ENCODE assay signal across 36 cellular contexts in the genomic region with DNA sequence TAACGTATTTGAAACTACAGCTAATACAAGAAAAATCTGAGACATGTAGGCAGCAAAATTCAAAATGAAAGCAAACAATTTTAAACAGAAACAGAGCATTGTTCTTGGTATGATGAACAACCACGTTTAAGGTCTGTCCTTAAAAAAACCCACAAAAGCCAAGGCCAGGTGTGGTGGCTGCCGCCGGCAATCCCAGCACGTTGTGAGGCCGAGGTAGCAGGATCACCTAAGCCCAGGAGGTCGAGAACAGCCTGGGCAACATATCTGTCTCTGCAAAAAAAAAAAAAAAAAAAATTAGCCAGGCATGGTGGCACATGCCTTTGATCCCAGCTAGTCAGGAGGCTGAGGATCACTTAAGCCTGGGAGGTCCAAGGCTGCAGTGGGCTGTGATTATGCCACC.
"Had no signal": no experiment of that assay in that cellular context is flagged by ENCODE, and none has a peak within 500 bp of the region (broad histone marks: within the 10 kb centered on the region; RNA-seq: fewer than 3 reads in every experiment).

No MANE protein-coding gene starts in this region.

- DNase-seq: activated effector memory CD4-positive, alpha-beta T cell treated with anti-CD3 and anti-CD28 coated beads, Interleukin-2, amount 50 U/mL, for 16 hours; activated effector memory CD4-positive, alpha-beta T cell treated with Interleukin-2 at 50 U/mL for 16 hours; activated gamma-delta T cell; activated gamma-delta T cell treated with Interleukin-2 at 50 U/mL for 16 hours; activated naive CD4-positive, alpha-beta T cell; activated naive CD4-positive, alpha-beta T cell treated with anti-CD3 and anti-CD28 coated beads for 36 hours; activated naive CD4-positive, alpha-beta T cell treated with anti-CD3 and anti-CD28 coated beads, Interleukin-2, amount 10 ng/mL, durations not matched to agents 7 days and 5 days; activated naive CD4-positive, alpha-beta T cell treated with anti-CD3 and anti-CD28 coated beads, Interleukin-2, amount 50 U/mL, for 16 hours; activated naive CD4-positive, alpha-beta T cell treated with Interleukin-2 at 50 U/mL for 16 hours; activated naive CD8-positive, alpha-beta T cell treated with anti-CD3 and anti-CD28 coated beads for 36 hours; activated naive CD8-positive, alpha-beta T cell treated with anti-CD3 and anti-CD28 coated beads, Interleukin-2, amount 10 ng/mL, durations not matched to agents 7 days and 5 days; activated naive CD8-positive, alpha-beta T cell treated with anti-CD3 and anti-CD28 coated beads, Interleukin-2, amount 50 U/mL, for 24 hours; activated T-cell treated with anti-CD3 and anti-CD28 coated beads for 4 hours; activated T-cell treated with anti-CD3 and anti-CD28 coated beads, Interleukin-2, amount 50 U/mL, for 1 hour; activated T-cell treated with anti-CD3 and anti-CD28 coated beads, Interleukin-2, amount 50 U/mL, for 24 hours; activated T-cell treated with anti-CD3 and anti-CD28 coated beads, Interleukin-2, amount 50 U/mL, for 4 hours; amniotic stem cell; amygdala; anterior cingulate cortex; aorta; body of pancreas; brain microvascular endothelial cell; caudate nucleus; central memory CD4-positive, alpha-beta T cell; cerebellar nuclear complex had no signal

- H3K4me3 Mint-ChIP-seq: activated naive CD4-positive, alpha-beta T cell treated with anti-CD3 and anti-CD28 coated beads for 36 hours; activated naive CD4-positive, alpha-beta T cell treated with anti-CD3 and anti-CD28 coated beads, Interleukin-2, amount 10 ng/mL, durations not matched to agents 7 days and 5 days; activated naive CD4-positive, alpha-beta T cell treated with anti-CD3 and anti-CD28 coated beads, Interleukin-2, amount 50 U/mL, for 24 hours; activated naive CD8-positive, alpha-beta T cell; activated naive CD8-positive, alpha-beta T cell treated with anti-CD3 and anti-CD28 coated beads for 36 hours; activated naive CD8-positive, alpha-beta T cell treated with anti-CD3 and anti-CD28 coated beads, Interleukin-2, amount 10 ng/mL, durations not matched to agents 7 days and 5 days; activated naive CD8-positive, alpha-beta T cell treated with anti-CD3 and anti-CD28 coated beads, Interleukin-2, amount 50 U/mL, for 24 hours; activated T-cell treated with anti-CD3 and anti-CD28 coated beads, Interleukin-2, amount 50 U/mL, for 24 hours; activated T-cell treated with anti-CD3 and anti-CD28 coated beads, Interleukin-2, amount 50 U/mL, for 4 hours; activated T-helper 1 cell treated with anti-CD3 and anti-CD28 coated beads, Interleukin-12 subunit alpha, Interleukin-12 subunit beta, Interleukin-2, Interleukin-4 antibody, amounts not matched to agents 30 ng/mL and 10 ng/mL and 1 ng/mL, durations not matched to agents 14 hours and 24 hours and 36 hours; activated T-helper 17 cell treated with anti-CD3 and anti-CD28 coated beads, Interleukin-2, amount 50 U/mL, for 72 hours; brain; central memory CD8-positive, alpha-beta T cell had no signal

- H3K4me1 ChIP-seq: ascending aorta, body of pancreas, breast epithelium had no signal

- H3K9me3 ChIP-seq: ascending aorta, body of pancreas, breast epithelium had no signal

- H3K27me3 ChIP-seq: ascending aorta, body of pancreas, brain microvascular endothelial cell, breast epithelium, cardiac muscle cell had no signal

- ATAC-seq: activated naive CD4-positive, alpha-beta T cell treated with anti-CD3 and anti-CD28 coated beads, Interleukin-2, amount 50 U/mL, for 72 hours; activated naive CD8-positive, alpha-beta T cell treated with anti-CD3 and anti-CD28 coated beads, Interleukin-2, amount 50 U/mL, for 24 hours; activated T-cell treated with anti-CD3 and anti-CD28 coated beads, Interleukin-2, amount 50 U/mL, for 4 hours; activated T-helper 17 cell treated with anti-CD3 and anti-CD28 coated beads, Interleukin-2, amount 50 U/mL, for 72 hours; body of pancreas had no signal

- H3K27ac Mint-ChIP-seq: activated naive CD4-positive, alpha-beta T cell treated with anti-CD3 and anti-CD28 coated beads for 36 hours; activated naive CD4-positive, alpha-beta T cell treated with anti-CD3 and anti-CD28 coated beads, Interleukin-2, amount 10 ng/mL, durations not matched to agents 7 days and 5 days; activated naive CD4-positive, alpha-beta T cell treated with anti-CD3 and anti-CD28 coated beads, Interleukin-2, amount 50 U/mL, for 24 hours; activated naive CD4-positive, alpha-beta T cell treated with anti-CD3 and anti-CD28 coated beads, Interleukin-2, amount 50 U/mL, for 72 hours; activated naive CD8-positive, alpha-beta T cell; activated naive CD8-positive, alpha-beta T cell treated with anti-CD3 and anti-CD28 coated beads for 36 hours; activated naive CD8-positive, alpha-beta T cell treated with anti-CD3 and anti-CD28 coated beads, Interleukin-2, amount 10 ng/mL, durations not matched to agents 7 days and 5 days; activated naive CD8-positive, alpha-beta T cell treated with anti-CD3 and anti-CD28 coated beads, Interleukin-2, amount 50 U/mL, for 24 hours; activated T-cell treated with anti-CD3 and anti-CD28 coated beads, Interleukin-2, amount 50 U/mL, for 24 hours; activated T-helper 1 cell treated with anti-CD3 and anti-CD28 coated beads, Interleukin-12 subunit alpha, Interleukin-12 subunit beta, Interleukin-2, Interleukin-4 antibody, amounts not matched to agents 30 ng/mL and 10 ng/mL and 1 ng/mL, durations not matched to agents 14 hours and 24 hours and 36 hours; activated T-helper 17 cell treated with anti-CD3 and anti-CD28 coated beads, Interleukin-2, amount 50 U/mL, for 72 hours; activated T-helper 2 cell treated with anti-CD3 and anti-CD28 coated beads, Interferon-gamma antibody, Interleukin-2, Interleukin-4, amounts not matched to agents 10 μg/mL and 5 μg/mL and 100 μg/mL, durations not matched to agents 14 hours and 24 hours and 36 hours; brain had no signal

- H3K36me3 Mint-ChIP-seq: activated naive CD4-positive, alpha-beta T cell treated with anti-CD3 and anti-CD28 coated beads, Interleukin-2, amount 50 U/mL, for 72 hours had no signal

- H3K4me3 ChIP-seq: ascending aorta, body of pancreas, breast epithelium, cardiac muscle cell had no signal

- H3K27me3 Mint-ChIP-seq: activated naive CD4-positive, alpha-beta T cell treated with anti-CD3 and anti-CD28 coated beads, Interleukin-2, amount 10 ng/mL, durations not matched to agents 7 days and 5 days; activated naive CD4-positive, alpha-beta T cell treated with anti-CD3 and anti-CD28 coated beads, Interleukin-2, amount 50 U/mL, for 24 hours; activated naive CD8-positive, alpha-beta T cell; activated naive CD8-positive, alpha-beta T cell treated with anti-CD3 and anti-CD28 coated beads for 36 hours; activated naive CD8-positive, alpha-beta T cell treated with anti-CD3 and anti-CD28 coated beads, Interleukin-2, amount 10 ng/mL, durations not matched to agents 7 days and 5 days; activated naive CD8-positive, alpha-beta T cell treated with anti-CD3 and anti-CD28 coated beads, Interleukin-2, amount 50 U/mL, for 24 hours; activated T-cell treated with anti-CD3 and anti-CD28 coated beads, Interleukin-2, amount 50 U/mL, for 24 hours; activated T-helper 17 cell treated with anti-CD3 and anti-CD28 coated beads, Interleukin-2, amount 50 U/mL, for 72 hours; brain; central memory CD8-positive, alpha-beta T cell had no signal

- H3K27ac ChIP-seq: ascending aorta, body of pancreas, brain microvascular endothelial cell, breast epithelium, cardiac muscle cell had no signal

- H3K4me1 Mint-ChIP-seq: activated naive CD4-positive, alpha-beta T cell treated with anti-CD3 and anti-CD28 coated beads, Interleukin-2, amount 10 ng/mL, durations not matched to agents 7 days and 5 days; activated naive CD4-positive, alpha-beta T cell treated with anti-CD3 and anti-CD28 coated beads, Interleukin-2, amount 50 U/mL, for 24 hours; activated naive CD8-positive, alpha-beta T cell treated with anti-CD3 and anti-CD28 coated beads, Interleukin-2, amount 10 ng/mL, durations not matched to agents 7 days and 5 days; activated T-helper 17 cell treated with anti-CD3 and anti-CD28 coated beads, Interleukin-2, amount 50 U/mL, for 72 hours; brain; central memory CD8-positive, alpha-beta T cell had no signal

- H3K9me3 Mint-ChIP-seq: activated naive CD4-positive, alpha-beta T cell treated with anti-CD3 and anti-CD28 coated beads for 36 hours; activated naive CD4-positive, alpha-beta T cell treated with anti-CD3 and anti-CD28 coated beads, Interleukin-2, amount 10 ng/mL, durations not matched to agents 7 days and 5 days; activated naive CD4-positive, alpha-beta T cell treated with anti-CD3 and anti-CD28 coated beads, Interleukin-2, amount 50 U/mL, for 24 hours; activated naive CD4-positive, alpha-beta T cell treated with anti-CD3 and anti-CD28 coated beads, Interleukin-2, amount 50 U/mL, for 72 hours; activated naive CD8-positive, alpha-beta T cell treated with anti-CD3 and anti-CD28 coated beads for 36 hours; activated naive CD8-positive, alpha-beta T cell treated with anti-CD3 and anti-CD28 coated beads, Interleukin-2, amount 10 ng/mL, durations not matched to agents 7 days and 5 days; activated naive CD8-positive, alpha-beta T cell treated with anti-CD3 and anti-CD28 coated beads, Interleukin-2, amount 50 U/mL, for 24 hours; activated T-cell treated with anti-CD3 and anti-CD28 coated beads, Interleukin-2, amount 50 U/mL, for 24 hours; activated T-cell treated with anti-CD3 and anti-CD28 coated beads, Interleukin-2, amount 50 U/mL, for 4 hours; activated T-helper 1 cell treated with anti-CD3 and anti-CD28 coated beads, Interleukin-12 subunit alpha, Interleukin-12 subunit beta, Interleukin-2, Interleukin-4 antibody, amounts not matched to agents 30 ng/mL and 10 ng/mL and 1 ng/mL, durations not matched to agents 14 hours and 24 hours and 36 hours; activated T-helper 17 cell treated with anti-CD3 and anti-CD28 coated beads, Interleukin-2, amount 50 U/mL, for 72 hours; activated T-helper 2 cell treated with anti-CD3 and anti-CD28 coated beads, Interferon-gamma antibody, Interleukin-2, Interleukin-4, amounts not matched to agents 10 μg/mL and 5 μg/mL and 100 μg/mL, durations not matched to agents 14 hours and 24 hours and 36 hours; brain; central memory CD8-positive, alpha-beta T cell had no signal

- H3K36me3 ChIP-seq: breast epithelium had no signal
